ENCODE assay signal across 2 cellular contexts in the genomic region with DNA sequence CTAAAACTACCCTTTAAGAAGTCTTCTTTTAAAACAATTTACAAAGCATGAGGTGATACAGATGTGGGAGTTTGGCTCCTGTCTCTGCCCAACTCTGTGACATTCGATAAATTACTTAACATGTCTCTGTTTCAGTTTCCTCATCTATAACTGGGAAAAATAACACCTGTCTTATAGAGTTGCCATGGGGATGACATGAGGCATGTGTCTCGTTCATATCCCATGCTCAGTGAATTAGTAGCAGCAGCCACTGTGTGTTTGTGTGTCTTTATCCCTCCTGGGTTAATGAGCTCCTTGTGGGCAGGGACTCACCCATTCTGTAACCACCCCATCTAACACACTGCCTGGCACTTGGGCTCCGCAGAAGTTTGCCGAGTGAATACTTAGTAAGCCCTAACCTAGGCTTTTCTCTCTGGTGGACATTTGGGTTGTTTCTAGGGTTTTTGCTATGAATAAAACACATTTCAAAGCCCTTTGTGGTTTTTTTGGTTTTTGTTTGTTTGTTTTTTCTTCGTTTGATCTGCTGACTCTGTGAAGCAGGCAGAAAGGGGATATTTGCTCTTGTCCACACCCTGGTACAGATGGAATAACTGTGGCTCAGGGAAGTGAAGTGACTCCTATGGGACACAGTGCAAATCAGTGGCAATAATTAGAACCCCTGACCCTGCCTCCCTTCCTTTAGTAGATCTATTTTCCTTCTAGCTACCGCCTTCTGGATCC.
TF ChIP-seq lines count a peak whose summit lies in the region.

No MANE protein-coding gene starts in this region.

TF ChIP-seq in SK-N-SH, 30 proteins besides CTCF, POLR2A, EP300 and RAD21 (continued from another document):
- no peak for TF ChIP-seq NFIC (IDR thresholded peaks at IDR 0.05; ENCODE audit: borderline replicate concordance)
- no peak for TF ChIP-seq ZBTB33 (IDR thresholded peaks at IDR 0.05; ENCODE audit: borderline replicate concordance, low read depth)

TF ChIP-seq in SK-N-SH treated with all-trans-retinoic acid at 6 μM for 48 hours, 23 proteins besides CTCF, POLR2A, EP300 and RAD21 (continued from another document):
- no peak for TF ChIP-seq ZNF70 (CRISPR knock-in tag; IDR thresholded peaks at IDR 0.05)
- no peak for TF ChIP-seq PPARA (CRISPR knock-in tag; IDR thresholded peaks at IDR 0.05; ENCODE audit: borderline replicate concordance)
- no peak for TF ChIP-seq TOX (CRISPR knock-in tag; IDR thresholded peaks at IDR 0.05; ENCODE audit: borderline replicate concordance)
- TF ChIP-seq BACH2 (CRISPR knock-in tag; IDR thresholded peaks at IDR 0.05; ENCODE audit: borderline replicate concordance) = no peak
- TF ChIP-seq ARNTL (CRISPR knock-in tag; IDR thresholded peaks at IDR 0.05; ENCODE audit: borderline replicate concordance, low read depth) = no peak
- no peak for TF ChIP-seq RARB (CRISPR knock-in tag; IDR thresholded peaks at IDR 0.05)
- TF ChIP-seq ZFP30 (CRISPR knock-in tag; IDR thresholded peaks at IDR 0.05) = no peak
- no peak for TF ChIP-seq ZNF8 (CRISPR knock-in tag; IDR thresholded peaks at IDR 0.05)
- TF ChIP-seq ZFP3 (CRISPR knock-in tag; IDR thresholded peaks at IDR 0.05) = no peak
- TF ChIP-seq ESRRG (CRISPR knock-in tag; IDR thresholded peaks at IDR 0.05) = no peak
- TF ChIP-seq, protein P1, sequence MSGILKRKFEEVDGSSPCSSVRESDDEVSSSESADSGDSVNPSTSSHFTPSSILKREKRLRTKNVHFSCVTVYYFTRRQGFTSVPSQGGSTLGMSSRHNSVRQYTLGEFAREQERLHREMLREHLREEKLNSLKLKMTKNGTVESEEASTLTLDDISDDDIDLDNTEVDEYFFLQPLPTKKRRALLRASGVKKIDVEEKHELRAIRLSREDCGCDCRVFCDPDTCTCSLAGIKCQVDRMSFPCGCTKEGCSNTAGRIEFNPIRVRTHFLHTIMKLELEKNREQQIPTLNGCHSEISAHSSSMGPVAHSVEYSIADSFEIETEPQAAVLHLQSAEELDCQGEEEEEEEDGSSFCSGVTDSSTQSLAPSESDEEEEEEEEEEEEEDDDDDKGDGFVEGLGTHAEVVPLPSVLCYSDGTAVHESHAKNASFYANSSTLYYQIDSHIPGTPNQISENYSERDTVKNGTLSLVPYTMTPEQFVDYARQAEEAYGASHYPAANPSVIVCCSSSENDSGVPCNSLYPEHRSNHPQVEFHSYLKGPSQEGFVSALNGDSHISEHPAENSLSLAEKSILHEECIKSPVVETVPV (CRISPR knock-in tag; IDR thresholded peaks at IDR 0.05) = no peak
- TF ChIP-seq PATZ1 (CRISPR knock-in tag; IDR thresholded peaks at IDR 0.05; ENCODE audit: borderline replicate concordance) = no peak
- no peak for TF ChIP-seq ISL1 (CRISPR knock-in tag; IDR thresholded peaks at IDR 0.05)
